1 cellular context compared by ENCODE assay signal in genomic region chr17:39699818-39700147, GRCh38.
TF ChIP-seq lines count a peak whose summit lies in the region.

Gene ERBB2, plus strand, starts transcription at chr17:39700064. Its CDS starts 175 bp downstream, at chr17:39700239.

TF ChIP-seq in HEK293, 187 proteins besides CTCF, POLR2A, EP300 and RAD21 (continued from another document and continues in another):
- TF ChIP-seq INSM2 (tag by site-specific recombination; IDR thresholded peaks at IDR 0.05) (0 out of 2 replicates have a peak, but pooled peaks have one; percentile 57), IKZF3 (tag by site-specific recombination; IDR thresholded peaks at IDR 0.05) (peak; percentile 97), AEBP2 (tag by site-specific recombination; IDR thresholded peaks at IDR 0.05; ENCODE audit: borderline replicate concordance) (no peak), ZBTB7A (tag by site-specific recombination; IDR thresholded peaks at IDR 0.05; ENCODE audit: low read depth) (no peak), ZNF571 (tag by site-specific recombination; IDR thresholded peaks at IDR 0.05) (no peak), KLF10 (tag by site-specific recombination; IDR thresholded peaks at IDR 0.05) (no peak), ZNF350 (tag by site-specific recombination; IDR thresholded peaks at IDR 0.05) (no peak), ZNF624 (tag by site-specific recombination; IDR thresholded peaks at IDR 0.05) (no peak), ZNF266 (tag by site-specific recombination; IDR thresholded peaks at IDR 0.05; ENCODE audit: low read depth) (no peak), TSHZ1 (tag by site-specific recombination; IDR thresholded peaks at IDR 0.05; ENCODE audit: borderline replicate concordance) (no peak), PBX3 (CRISPR knock-in tag; IDR thresholded peaks at IDR 0.05) (no peak), RBAK (tag by site-specific recombination; IDR thresholded peaks at IDR 0.05) (no peak), ELK4 (IDR thresholded peaks at IDR 0.05; ENCODE audit: borderline replicate concordance, low read depth, low read length) (no peak), ZNF37A (tag by site-specific recombination; IDR thresholded peaks at IDR 0.05) (no peak), ZNF404 (tag by site-specific recombination; IDR thresholded peaks at IDR 0.05) (no peak), ZNF544 (tag by site-specific recombination; IDR thresholded peaks at IDR 0.05) (no peak), ZNF211 (tag by site-specific recombination; IDR thresholded peaks at IDR 0.05; ENCODE audit: low read depth) (no peak), ZNF548 (tag by site-specific recombination; IDR thresholded peaks at IDR 0.05) (no peak), ZSCAN23 (tag by site-specific recombination; IDR thresholded peaks at IDR 0.05) (no peak), ZNF639 (tag by site-specific recombination; IDR thresholded peaks at IDR 0.05) (no peak), ZEB2 (tag by site-specific recombination; IDR thresholded peaks at IDR 0.05) (no peak), YY1 (tag by site-specific recombination; IDR thresholded peaks at IDR 0.05) (no peak), ZNF155 (tag by site-specific recombination; IDR thresholded peaks at IDR 0.05) (no peak), ZNF670 (tag by site-specific recombination; IDR thresholded peaks at IDR 0.05; ENCODE audit: low read depth) (no peak), ZBTB11 (tag by site-specific recombination; conservative IDR thresholded peaks at IDR 0.05; ENCODE audit: low read depth) (no peak), HOXC10 (CRISPR knock-in tag; IDR thresholded peaks at IDR 0.05) (no peak), ZNF558 (tag by site-specific recombination; IDR thresholded peaks at IDR 0.05) (no peak), ZNF114 (tag by site-specific recombination; IDR thresholded peaks at IDR 0.05) (no peak), PRDM10 (tag by site-specific recombination; IDR thresholded peaks at IDR 0.05) (peak; percentile 52), TCF7L2 (IDR thresholded peaks at IDR 0.05; ENCODE audit: borderline replicate concordance, low read depth, low read length) (no peak), ZNF202 (tag by site-specific recombination; IDR thresholded peaks at IDR 0.05; ENCODE audit: borderline replicate concordance) (no peak), ZNF324 (tag by site-specific recombination; IDR thresholded peaks at IDR 0.05) (no peak), ZNF518A (tag by site-specific recombination; conservative IDR thresholded peaks at IDR 0.05; ENCODE audit: low read depth) (no peak), ZNF660 (tag by site-specific recombination; IDR thresholded peaks at IDR 0.05) (no peak)
